ENCODE assay signal across 16 cellular contexts in the genomic region with DNA sequence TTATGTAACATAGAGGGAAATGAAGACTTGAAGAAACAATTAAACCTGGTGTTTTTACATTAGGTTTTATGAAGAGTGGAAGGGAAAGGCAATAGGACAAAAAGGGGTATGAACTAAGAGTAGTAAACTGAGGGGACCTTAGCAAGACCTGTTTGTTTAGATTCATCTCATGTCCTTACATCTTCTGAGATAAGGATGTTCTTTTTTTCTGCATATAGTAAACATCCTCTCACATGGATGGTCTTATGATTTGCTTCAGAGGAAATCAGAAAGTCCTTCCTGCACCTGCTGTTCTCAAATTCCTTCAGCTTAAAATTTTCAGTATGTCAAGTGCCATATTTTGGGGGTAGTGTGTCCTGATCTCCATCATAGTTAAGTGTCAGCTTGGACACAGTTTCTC.
"Had no signal": no experiment of that assay in that cellular context is flagged by ENCODE, and none has a peak within 500 bp of the region (broad histone marks: within the 10 kb centered on the region; RNA-seq: fewer than 3 reads in every experiment).

No MANE protein-coding gene starts in this region.

- H3K4me3 ChIP-seq: body of pancreas, hepatocyte had no signal

- H3K9me3 ChIP-seq: body of pancreas had no signal

- ATAC-seq: activated CD8-positive, alpha-beta T cell treated with anti-CD3 and anti-CD28 coated beads for 36 hours; activated naive CD4-positive, alpha-beta T cell treated with anti-CD3 and anti-CD28 coated beads, Interleukin-2, amount 50 U/mL, for 72 hours; body of pancreas; left cardiac atrium; stimulated activated naive CD8-positive, alpha-beta T cell treated with anti-CD3 and anti-CD28 coated beads, Interleukin-15, amount 100 ng/mL, for 72 hours had no signal

- H3K27ac ChIP-seq: body of pancreas, epithelial cell of prostate, hepatocyte had no signal

- H3K36me3 Mint-ChIP-seq: type B pancreatic cell had no signal

- H3K27me3 ChIP-seq: body of pancreas, hepatocyte had no signal

- H3K27me3 Mint-ChIP-seq: activated CD8-positive, alpha-beta T cell treated with anti-CD3 and anti-CD28 coated beads for 36 hours; stimulated activated naive CD8-positive, alpha-beta T cell treated with anti-CD3 and anti-CD28 coated beads, Interleukin-15, amount 100 ng/mL, for 72 hours; type B pancreatic cell had no signal

- H3K9me3 Mint-ChIP-seq: nephron progenitor cell, type B pancreatic cell had no signal

- DNase-seq: activated CD4-positive, alpha-beta T cell treated with anti-CD3 and anti-CD28 coated beads for 1 hour; activated CD8-positive, alpha-beta T cell treated with anti-CD3 and anti-CD28 coated beads for 36 hours; activated effector memory CD4-positive, alpha-beta T cell treated with anti-CD3 and anti-CD28 coated beads, Interleukin-2, amount 50 U/mL, for 16 hours; activated T-cell treated with anti-CD3 and anti-CD28 coated beads, Interleukin-2, amount 50 U/mL, for 48 hours; amygdala; body of pancreas; foreskin fibroblast; left cardiac atrium; nephron progenitor cell; nucleus accumbens; retina; stimulated activated naive CD8-positive, alpha-beta T cell treated with anti-CD3 and anti-CD28 coated beads, Interleukin-15, amount 100 ng/mL, for 72 hours had no signal

- H3K4me1 ChIP-seq: body of pancreas had no signal

- H3K27ac Mint-ChIP-seq: activated CD8-positive, alpha-beta T cell treated with anti-CD3 and anti-CD28 coated beads for 36 hours; nephron progenitor cell; type B pancreatic cell had no signal

- H3K4me3 Mint-ChIP-seq: activated CD8-positive, alpha-beta T cell treated with anti-CD3 and anti-CD28 coated beads for 36 hours; nephron progenitor cell; stimulated activated naive CD8-positive, alpha-beta T cell treated with anti-CD3 and anti-CD28 coated beads, Interleukin-15, amount 100 ng/mL, for 72 hours; type B pancreatic cell had no signal
